16 cellular contexts compared by ENCODE assay signal in the genomic region with DNA sequence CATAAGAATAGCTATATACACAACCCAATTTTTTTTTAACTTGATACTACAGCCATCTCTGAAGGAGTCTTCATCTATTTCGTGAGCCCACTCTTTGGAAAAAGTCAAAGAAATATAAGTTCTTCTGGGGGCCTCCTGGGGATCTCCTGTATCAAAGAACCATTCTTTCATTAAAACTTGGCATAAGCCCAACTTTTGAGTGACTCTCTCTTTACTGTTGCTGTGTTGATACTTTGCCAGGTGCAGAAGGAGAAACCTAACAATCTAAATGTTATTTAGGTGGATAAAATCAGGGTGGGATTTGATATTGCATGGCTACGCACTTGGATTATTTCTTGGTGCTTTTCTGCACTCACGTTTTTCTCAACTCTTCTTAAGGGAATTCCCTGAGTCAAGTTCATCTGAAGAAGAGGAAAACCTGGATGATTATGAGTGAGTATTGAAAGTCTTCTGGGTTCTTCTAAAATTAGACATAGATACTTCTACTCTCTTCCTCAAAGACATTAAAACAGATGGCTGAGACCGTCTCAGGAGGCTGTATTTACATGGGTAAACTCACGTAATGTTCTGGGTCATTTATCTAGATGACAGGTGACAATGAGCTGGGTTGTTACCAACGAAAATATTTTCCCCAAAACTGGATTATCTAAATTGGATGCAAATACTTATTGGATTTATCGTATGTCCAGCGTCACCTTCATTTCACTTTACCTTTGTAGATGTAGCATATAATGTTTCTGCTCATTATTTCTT. TPM values are rescaled to one million over a fixed set of nuclear protein-coding genes. Genes with fewer than 3 reads are reported as not detected.
DNase-seq lines count a peak whose midpoint lies in the region; ATAC-seq lines count a peak whose summit lies in the region.
"Had no signal": no experiment of that assay in that cellular context is flagged by ENCODE, and none has a peak within 500 bp of the region (broad histone marks: within the 10 kb centered on the region; RNA-seq: fewer than 3 reads in every experiment).

No MANE protein-coding gene starts in this region.

- peak; percentile 10 for DNase-seq in HT1080 (ENCODE audit: low read depth)
- DNase-seq in NCI-H1417 treated with DMSO at 0.1 percent for 48 hours (lab: John Stamatoyannopoulos, UW): peak; percentile 49
- DNase-seq in NCI-H524 treated with DMSO at 0.1 percent for 48 hours (lab: John Stamatoyannopoulos, UW): peak; percentile 58
- peak; percentile 42 for DNase-seq in dermis blood vessel endothelial cell
- no peak for DNase-seq in stimulated activated naive CD4-positive, alpha-beta T cell (lab: John Stamatoyannopoulos, UW)
- DNase-seq in amniotic stem cell (lab: John Stamatoyannopoulos, UW): no peak
- DNase-seq: activated CD4-positive, alpha-beta T cell treated with anti-CD3 and anti-CD28 coated beads for 36 hours; activated CD8-positive, alpha-beta memory T cell treated with anti-CD3 and anti-CD28 coated beads, Interleukin-2, amount 10 ng/mL, durations not matched to agents 7 days and 5 days; BE2C; cerebellar nuclear complex; naive thymus-derived CD4-positive, alpha-beta T cell; NCI-H187 treated with DMSO at 0.1 percent for 48 hours; spleen; T-helper 9 cell; tibial artery had no signal

- no peak for ATAC-seq in GM18867 (IDR thresholded peaks at IDR 0.05; ENCODE audit: unreplicated experiment)
- ATAC-seq: activated CD4-positive, alpha-beta T cell treated with anti-CD3 and anti-CD28 coated beads for 36 hours; activated CD8-positive, alpha-beta memory T cell treated with anti-CD3 and anti-CD28 coated beads, Interleukin-2, amount 10 ng/mL, durations not matched to agents 7 days and 5 days; naive thymus-derived CD4-positive, alpha-beta T cell had no signal

RNA-seq across cellular contexts. Expression of a gene that starts 25.2 kb away (rescaled TPM):
- 0.34 TPM in 1 of 2 replicates, not detected in the other for total RNA-seq in HT1080 (2014; rRNA removed; shearing (Covaris generic))
- polyA plus RNA-seq in HT1080 (2015; cell fraction: cytosol; rRNA removed): not detected in 2 replicates
- not detected in 2 replicates for polyA plus RNA-seq in HT1080 (2015; cell fraction: nucleus; rRNA removed)
- 208 and 253 TPM in 2 replicates for total RNA-seq in dermis blood vessel endothelial cell
- total RNA-seq: activated CD4-positive, alpha-beta T cell treated with anti-CD3 and anti-CD28 coated beads for 36 hours; activated CD8-positive, alpha-beta memory T cell treated with anti-CD3 and anti-CD28 coated beads, Interleukin-2, amount 10 ng/mL, durations not matched to agents 7 days and 5 days; naive thymus-derived CD4-positive, alpha-beta T cell had no signal
- polyA plus RNA-seq: naive thymus-derived CD4-positive, alpha-beta T cell had no signal

RNA-seq across cellular contexts. Expression of a gene that starts 32.7 kb away (rescaled TPM):
- total RNA-seq in HT1080 (2014; rRNA removed; shearing (Covaris generic)): 15.6 and 19.3 TPM in 2 replicates
- 9.7 and 14.7 TPM in 2 replicates for polyA plus RNA-seq in HT1080 (2015; cell fraction: cytosol; rRNA removed)
- 12.2 and 14.5 TPM in 2 replicates for polyA plus RNA-seq in HT1080 (2015; cell fraction: nucleus; rRNA removed)
- total RNA-seq in dermis blood vessel endothelial cell: 135 and 165 TPM in 2 replicates
- polyA plus RNA-seq: naive thymus-derived CD4-positive, alpha-beta T cell had no signal

Comparison
In these comparisons a context has a peak if more than half of its experiments do, and no peak if none do; other contexts are left out.
1. DNase-seq: peak in HT1080 (single experiment), NCI-H1417 treated with DMSO at 0.1 percent for 48 hours (single experiment), NCI-H524 treated with DMSO at 0.1 percent for 48 hours (single experiment) and dermis blood vessel endothelial cell (single experiment); none in stimulated activated naive CD4-positive, alpha-beta T cell (0 of 6) and amniotic stem cell (single experiment).
2. RNA of a gene that starts 25.2 kb away (total RNA-seq): 208 to 253 TPM in dermis blood vessel endothelial cell; 0.34 TPM in HT1080; every median in the first group is over 100 times any median in the second.